Comparison of ENCODE assay signal across 8 cellular contexts in genomic region chr1:204975568-204976235, GRCh38.
DNase-seq lines count a peak whose midpoint lies in the region; ATAC-seq, FAIRE-seq and TF ChIP-seq lines count a peak whose summit lies in the region.

No MANE protein-coding gene starts in this region.

- peak; percentile 49 for ATAC-seq in effector memory CD8-positive, alpha-beta T cell (replicated peaks)
- ATAC-seq in GM18502 (IDR thresholded peaks at IDR 0.05; ENCODE audit: poor library complexity, unreplicated experiment): no peak

- peaks cover 1 to 4% of the 10 kb centered on the region in 2 donors for H3K4me1 Mint-ChIP-seq in effector memory CD8-positive, alpha-beta T cell (ENCODE audit: low read depth in 2 of 2)

- DNase-seq in AG08396 (ENCODE audit: low spot score): peak; percentile 82
- peak; percentile 77 for DNase-seq in GM12891 (ENCODE audit: insufficient read length, low spot score)
- DNase-seq in NCI-H2171 treated with DMSO at 0.1 percent for 48 hours (lab: John Stamatoyannopoulos, UW): peak; percentile 65
- peak; percentile 18 to 46 for DNase-seq in activated CD4-positive, alpha-beta T cell treated with anti-CD3 and anti-CD28 coated beads, Interleukin-2, amount 50 U/mL, for 24 hours (ENCODE audit: low read depth in 1 of 2, low spot score in 1 of 2)
- peak; percentile 32 to 56 (median 42) for DNase-seq in effector memory CD8-positive, alpha-beta T cell
- DNase-seq in midbrain (lab: John Stamatoyannopoulos, UW): peak; percentile 33
- DNase-seq in stimulated activated naive CD4-positive, alpha-beta T cell (lab: John Stamatoyannopoulos, UW): peak in 5 of 6 experiments; percentile 9 to 52 (median 21)

- H3K36me3 Mint-ChIP-seq in effector memory CD8-positive, alpha-beta T cell (ENCODE audit: insufficient read depth): peaks cover 2% of the 10 kb centered on the region

- FAIRE-seq in GM12891 (lab: Jason Lieb, UNC): peak; percentile 89

- no peak overlapping the region for H3K4me3 Mint-ChIP-seq in effector memory CD8-positive, alpha-beta T cell

- H3K27me3 Mint-ChIP-seq in effector memory CD8-positive, alpha-beta T cell: peaks cover 55 to 100% of the 10 kb centered on the region in 2 donors

- no peak for TF ChIP-seq POLR2A in GM12891 (IDR thresholded peaks at IDR 0.05; ENCODE audit: low read depth, low read length)

- no peaks in the 10 kb centered on the region for H3K9me3 Mint-ChIP-seq in effector memory CD8-positive, alpha-beta T cell

- H3K27ac Mint-ChIP-seq in effector memory CD8-positive, alpha-beta T cell: no peak overlapping the region

TF ChIP-seq in GM12891, 5 proteins besides CTCF, POLR2A, EP300 and RAD21:
- TF ChIP-seq SPI1 (IDR thresholded peaks at IDR 0.05; ENCODE audit: low read depth, low read length) (no peak), POU2F2 (IDR thresholded peaks at IDR 0.05; ENCODE audit: low read depth, low read length) (no peak), TAF1 (IDR thresholded peaks at IDR 0.05; ENCODE audit: low read depth, low read length) (no peak), POLR2AphosphoS5 (IDR thresholded peaks at IDR 0.05; ENCODE audit: low read depth, low read length) (no peak), PAX5 (IDR thresholded peaks at IDR 0.05; ENCODE audit: insufficient read depth, low read length, severe bottlenecking) (no peak)

Comparison
In these comparisons a context has a peak if more than half of its experiments do, and no peak if none do; other contexts are left out.
1. DNase-seq: peak in every context shown above with its lines; median percentile 82 in AG08396; 77 in GM12891; 65 in NCI-H2171 treated with DMSO at 0.1 percent for 48 hours; 42 in effector memory CD8-positive, alpha-beta T cell; 33 in midbrain; 32 in activated CD4-positive, alpha-beta T cell treated with anti-CD3 and anti-CD28 coated beads, Interleukin-2, amount 50 U/mL, for 24 hours; 21 in stimulated activated naive CD4-positive, alpha-beta T cell.